In genomic region chr11:37967635-37968034, GRCh38 we compare ENCODE assay signal across 20 cellular contexts.
DNase-seq lines count a peak whose midpoint lies in the region; ATAC-seq and TF ChIP-seq lines count a peak whose summit lies in the region.
"Had no signal": no experiment of that assay in that cellular context is flagged by ENCODE, and none has a peak within 500 bp of the region (broad histone marks: within the 10 kb centered on the region; RNA-seq: fewer than 3 reads in every experiment).

No MANE protein-coding gene starts in this region.

- H2AK5ac ChIP-seq in trophoblast cell (ENCODE audit: low read length), result peak overlapping the region; percentile 53

- H3K23ac ChIP-seq in trophoblast cell (ENCODE audit: low read length), result no peak overlapping the region

- no peak for TF ChIP-seq POLR2A in sigmoid colon (IDR thresholded peaks at IDR 0.05)

- peak overlapping the region; percentile 28 for H4K91ac ChIP-seq in trophoblast cell (ENCODE audit: low read depth, low read length)

- TF ChIP-seq CTCF in left lung (IDR thresholded peaks at IDR 0.05) (no peak), sigmoid colon (IDR thresholded peaks at IDR 0.05) (no peak)

- no peak overlapping the region for H2AFZ ChIP-seq in trophoblast cell (ENCODE audit: insufficient read depth, low read length, poor library complexity)

- no peak overlapping the region for H2BK5ac ChIP-seq in trophoblast cell (ENCODE audit: low read depth, low read length, poor library complexity)

- H3K4me1 ChIP-seq in ectodermal cell (ENCODE audit: control insufficient read depth, insufficient read depth, low read length) (no peaks in the 10 kb centered on the region), left lung (no peaks in the 10 kb centered on the region), trophoblast cell (ENCODE audit: control insufficient read depth in 1 of 2, insufficient read depth in 2 of 2, low read length in 2 of 2) (no peaks in the 10 kb centered on the region), sigmoid colon (no peaks in the 10 kb centered on the region)
- H3K4me1 ChIP-seq: A549, BE2C had no signal

- H3K9me3 ChIP-seq in ectodermal cell (ENCODE audit: control insufficient read depth, low read length), result no peaks in the 10 kb centered on the region
- H3K9me3 ChIP-seq in left lung, result peaks cover 0 to 4% of the 10 kb centered on the region in 2 donors
- H3K9me3 ChIP-seq in trophoblast cell (ENCODE audit: insufficient read depth, low read depth, low read length), result no peaks in the 10 kb centered on the region
- H3K9me3 ChIP-seq in sigmoid colon, result no peaks in the 10 kb centered on the region
- H3K9me3 ChIP-seq: A549, BE2C had no signal

- peak; percentile 90 for ATAC-seq in left lung
- ATAC-seq in stimulated activated naive CD8-positive, alpha-beta T cell treated with anti-CD3 and anti-CD28 coated beads, Interleukin-15, Interleukin-2, amounts not matched to agents 100 U/mL and 50 U/mL, for 24 hours, result no peak
- ATAC-seq: A549, HepG2 had no signal

- intact Hi-C loops in left lung (cut with DNase I), result no loop called here
- intact Hi-C loops in sigmoid colon (cut with DNase I), result no loop called here

- H2BK12ac ChIP-seq in trophoblast cell (ENCODE audit: low read length), result no peak overlapping the region

- H4K8ac ChIP-seq in trophoblast cell (ENCODE audit: low read depth, low read length), result no peak overlapping the region

- DNase-seq in NCI-H510A treated with DMSO at 0.1 percent for 48 hours (lab: John Stamatoyannopoulos, UW) (peak; percentile 26), left lung (no peak), trophoblast cell (no peak), NCI-H1436 (lab: John Stamatoyannopoulos, UW) (no peak), sigmoid colon (no peak), KG1 (lab: John Stamatoyannopoulos, UW) (no peak)
- no peak for DNase-seq in stimulated activated naive CD8-positive, alpha-beta T cell treated with anti-CD3 and anti-CD28 coated beads, Interleukin-15, Interleukin-2, amounts not matched to agents 100 U/mL and 50 U/mL, for 24 hours
- DNase-seq: BE2C; CD4-positive, alpha-beta memory T cell; COR-L47; DMS153; DMS79 treated with DMSO at 0.1 percent for 48 hours; EL; GDM1; HCEC 1CT; HFFc6 had no signal

- H3K79me1 ChIP-seq in trophoblast cell (ENCODE audit: low read length), result no peaks in the 10 kb centered on the region

- H3K18ac ChIP-seq in trophoblast cell (ENCODE audit: low read length), result no peak overlapping the region

- H3K36me3 ChIP-seq in ectodermal cell (ENCODE audit: control insufficient read depth, insufficient read depth, low read length), result no peaks in the 10 kb centered on the region
- no peaks in the 10 kb centered on the region for H3K36me3 ChIP-seq in left lung
- H3K36me3 ChIP-seq in trophoblast cell (ENCODE audit: control insufficient read depth in 1 of 2, insufficient read depth in 2 of 2, low read length in 2 of 2), result no peaks in the 10 kb centered on the region
- no peaks in the 10 kb centered on the region for H3K36me3 ChIP-seq in sigmoid colon
- H3K36me3 ChIP-seq: BE2C had no signal

- no peak overlapping the region for H3K4me3 ChIP-seq in ectodermal cell (ENCODE audit: insufficient read depth, low read depth, low read length)
- H3K4me3 ChIP-seq in left lung, result no peak overlapping the region
- no peak overlapping the region for H3K4me3 ChIP-seq in trophoblast cell (ENCODE audit: low read depth, low read length)
- H3K4me3 ChIP-seq in sigmoid colon, result no peak overlapping the region
- H3K4me3 ChIP-seq: A549 had no signal

- no peak for TF ChIP-seq EP300 in sigmoid colon (IDR thresholded peaks at IDR 0.05)

- H3K9ac ChIP-seq in trophoblast cell (ENCODE audit: low read length), result no peak overlapping the region

- no peaks in the 10 kb centered on the region for H3K79me2 ChIP-seq in trophoblast cell (ENCODE audit: control insufficient read depth, insufficient read depth, low read length, poor library complexity)

- peak overlapping the region; percentile 26 for H3K27ac ChIP-seq in ectodermal cell (ENCODE audit: insufficient read depth, low read depth, low read length, poor library complexity, severe bottlenecking)
- H3K27ac ChIP-seq in left lung, result no peak overlapping the region
- H3K27ac ChIP-seq in trophoblast cell (ENCODE audit: low read depth, low read length), result no peak overlapping the region
- H3K27ac ChIP-seq in sigmoid colon, result no peak overlapping the region
- H3K27ac ChIP-seq: A549, C4-2B had no signal

- H3K14ac ChIP-seq in trophoblast cell (ENCODE audit: low read length), result no peak overlapping the region

- no peak overlapping the region for H3K4me2 ChIP-seq in trophoblast cell (ENCODE audit: low read length)
- H3K4me2 ChIP-seq: A549 had no signal

- no peak overlapping the region for H4K12ac ChIP-seq in trophoblast cell (ENCODE audit: low read depth, low read length)

- WGBS in ectodermal cell, 2 experiments, result 95 to 98% methylated on average over 10 of the region's 10 CpGs
- no CpG with 5 or more reads among the region's 10 CpGs for WGBS in trophoblast cell (ENCODE audit: extremely low coverage, insufficient coverage, insufficient read length)
- WGBS in sigmoid colon, 2 donors, result 92% methylated on average over 10 of the region's 10 CpGs

- H3K27me3 ChIP-seq in ectodermal cell (ENCODE audit: control insufficient read depth, insufficient read depth, low read length, poor library complexity, severe bottlenecking) (no peaks in the 10 kb centered on the region), left lung (no peaks in the 10 kb centered on the region), trophoblast cell (ENCODE audit: insufficient read depth, low read length) (no peaks in the 10 kb centered on the region), sigmoid colon (no peaks in the 10 kb centered on the region)
- H3K27me3 ChIP-seq: BE2C had no signal

- H2BK120ac ChIP-seq in trophoblast cell (ENCODE audit: insufficient read depth, low read length, poor library complexity), result no peak overlapping the region

- H3K4ac ChIP-seq in trophoblast cell (ENCODE audit: low read depth, low read length), result no peak overlapping the region
